ENCODE assay signal across 1 cellular context in genomic region chr7:85840532-85840931, GRCh38.
TF ChIP-seq lines count a peak whose summit lies in the region.

No MANE protein-coding gene starts in this region.

TF ChIP-seq in WTC11, 78 proteins besides CTCF, POLR2A, EP300 and RAD21 (continued from another document):
- TF ChIP-seq, protein P1, sequence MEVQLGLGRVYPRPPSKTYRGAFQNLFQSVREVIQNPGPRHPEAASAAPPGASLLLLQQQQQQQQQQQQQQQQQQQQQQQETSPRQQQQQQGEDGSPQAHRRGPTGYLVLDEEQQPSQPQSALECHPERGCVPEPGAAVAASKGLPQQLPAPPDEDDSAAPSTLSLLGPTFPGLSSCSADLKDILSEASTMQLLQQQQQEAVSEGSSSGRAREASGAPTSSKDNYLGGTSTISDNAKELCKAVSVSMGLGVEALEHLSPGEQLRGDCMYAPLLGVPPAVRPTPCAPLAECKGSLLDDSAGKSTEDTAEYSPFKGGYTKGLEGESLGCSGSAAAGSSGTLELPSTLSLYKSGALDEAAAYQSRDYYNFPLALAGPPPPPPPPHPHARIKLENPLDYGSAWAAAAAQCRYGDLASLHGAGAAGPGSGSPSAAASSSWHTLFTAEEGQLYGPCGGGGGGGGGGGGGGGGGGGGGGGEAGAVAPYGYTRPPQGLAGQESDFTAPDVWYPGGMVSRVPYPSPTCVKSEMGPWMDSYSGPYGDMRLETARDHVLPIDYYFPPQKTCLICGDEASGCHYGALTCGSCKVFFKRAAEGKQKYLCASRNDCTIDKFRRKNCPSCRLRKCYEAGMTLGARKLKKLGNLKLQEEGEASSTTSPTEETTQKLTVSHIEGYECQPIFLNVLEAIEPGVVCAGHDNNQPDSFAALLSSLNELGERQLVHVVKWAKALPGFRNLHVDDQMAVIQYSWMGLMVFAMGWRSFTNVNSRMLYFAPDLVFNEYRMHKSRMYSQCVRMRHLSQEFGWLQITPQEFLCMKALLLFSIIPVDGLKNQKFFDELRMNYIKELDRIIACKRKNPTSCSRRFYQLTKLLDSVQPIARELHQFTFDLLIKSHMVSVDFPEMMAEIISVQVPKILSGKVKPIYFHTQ (CRISPR knock-in tag; IDR thresholded peaks at IDR 0.05) = no peak
- TF ChIP-seq PRRX2 (CRISPR knock-in tag; IDR thresholded peaks at IDR 0.05) (no peak), NR1H2 (CRISPR knock-in tag; IDR thresholded peaks at IDR 0.05) (no peak), MAX (CRISPR knock-in tag; IDR thresholded peaks at IDR 0.05) (no peak), MYBL2 (CRISPR knock-in tag; IDR thresholded peaks at IDR 0.05) (no peak), IRF2 (CRISPR knock-in tag; IDR thresholded peaks at IDR 0.05; ENCODE audit: borderline replicate concordance, low read depth) (no peak), IRF1 (CRISPR knock-in tag; IDR thresholded peaks at IDR 0.05) (no peak), FOXK1 (CRISPR knock-in tag; IDR thresholded peaks at IDR 0.05) (no peak), EMX1 (CRISPR knock-in tag; IDR thresholded peaks at IDR 0.05) (no peak)
